In genomic region chr1:110620250-110620615, GRCh38 we compare ENCODE assay signal across 13 cellular contexts. TPM values are rescaled to one million over a fixed set of nuclear protein-coding genes. Genes with fewer than 3 reads are reported as not detected.
A peak's percentile ranks its signal among the peaks of the same experiment; 100 is the strongest.
DNase-seq lines count a peak whose midpoint lies in the region; ATAC-seq and TF ChIP-seq lines count a peak whose summit lies in the region.
"Had no signal": no experiment of that assay in that cellular context is flagged by ENCODE, and none has a peak within 500 bp of the region (broad histone marks: within the 10 kb centered on the region; RNA-seq: fewer than 3 reads in every experiment).

No MANE protein-coding gene starts in this region.

- in situ Hi-C loops in transverse colon (cut with MboI; ENCODE audit: low pct_ligation_motif_present in 1 of 4, low pct_unique_long_range_greater_than_20kb in 1 of 4, low sequenced_read_pairs in 3 of 4) = loop anchor here in 2 of 4 donors (5.0 to 10.0 kb wide), 2 partner anchors 145 to 147 kb away; no protein-coding TSS in a partner anchor

- no peak overlapping the region for H3K4me3 ChIP-seq in right atrium auricular region
- H3K4me3 ChIP-seq in Peyer's patch = no peak overlapping the region
- no peak overlapping the region for H3K4me3 ChIP-seq in dorsolateral prefrontal cortex
- H3K4me3 ChIP-seq in transverse colon = no peak overlapping the region
- H3K4me3 ChIP-seq: sigmoid colon had no signal

- no peaks in the 10 kb centered on the region for H3K27me3 ChIP-seq in right atrium auricular region
- H3K27me3 ChIP-seq in Peyer's patch = no peaks in the 10 kb centered on the region
- peaks cover 0 to 8% (median 0%) of the 10 kb centered on the region in 45 donors for H3K27me3 ChIP-seq in dorsolateral prefrontal cortex
- peaks cover 32% of the 10 kb centered on the region for H3K27me3 ChIP-seq in transverse colon

- DNase-seq in left cardiac atrium (no peak), right atrium auricular region (ENCODE audit: low spot score) (no peak), Peyer's patch (peak in 1 of 3 donors; percentile 16), dorsolateral prefrontal cortex (no peak), transverse colon (peak; percentile 42), iPS-NIHi7 (ENCODE audit: extremely low spot score) (no peak), DMS79 (lab: John Stamatoyannopoulos, UW) (no peak)
- DNase-seq: NCI-H526, sigmoid colon had no signal

- H3K4me1 ChIP-seq in right atrium auricular region (peaks cover 0 to 18% of the 10 kb centered on the region in 2 donors), Peyer's patch (peaks cover 3 to 10% (median 5%) of the 10 kb centered on the region in 4 donors), transverse colon (peaks cover 0 to 12% (median 6%) of the 10 kb centered on the region in 4 donors)

- TF ChIP-seq CTCF in right atrium auricular region (IDR thresholded peaks at IDR 0.05) (no peak), Peyer's patch (IDR thresholded peaks at IDR 0.05) (no peak), dorsolateral prefrontal cortex (IDR thresholded peaks at IDR 0.05 in 54 of 56, conservative IDR thresholded peaks at IDR 0.05 in 2 of 56; ENCODE audit: low read depth in 1 of 56, partially characterized antibody in 56 of 56) (no peak), transverse colon (IDR thresholded peaks at IDR 0.05) (no peak)

- no peak for TF ChIP-seq EP300 in transverse colon (IDR thresholded peaks at IDR 0.05; ENCODE audit: low read depth)

- H3K27ac ChIP-seq in right atrium auricular region = no peak overlapping the region
- H3K27ac ChIP-seq in Peyer's patch = peak overlapping the region in 3 of 4 donors; percentile 71 to 84 (median 81)
- peak overlapping the region in 40 of 59 donors; percentile 8 to 76 (median 48) for H3K27ac ChIP-seq in dorsolateral prefrontal cortex
- H3K27ac ChIP-seq in transverse colon = peak overlapping the region in 2 of 4 donors; percentile 28 to 62
- H3K27ac ChIP-seq: C4-2B, esophagus muscularis mucosa, sigmoid colon had no signal

- intact Hi-C loops in left cardiac atrium (cut with DNase I) = no loop called here
- intact Hi-C loops in dorsolateral prefrontal cortex (cut with DNase I) = no loop called here
- intact Hi-C loops in transverse colon (cut with DNase I; ENCODE audit: low total_unique reads) = no loop called here

- peaks cover 0 to 5% of the 10 kb centered on the region in 2 donors for H3K9me3 ChIP-seq in right atrium auricular region
- H3K9me3 ChIP-seq in Peyer's patch = no peaks in the 10 kb centered on the region
- H3K9me3 ChIP-seq in transverse colon = no peaks in the 10 kb centered on the region
- H3K9me3 ChIP-seq: sigmoid colon had no signal

- ATAC-seq in left cardiac atrium (peak; percentile 6 to 8), HG03045 (IDR thresholded peaks at IDR 0.05; ENCODE audit: unreplicated experiment) (no peak)

- 44% methylated on average over 8 of the region's 8 CpGs; no CpG with 5 or more reads in 1 of the 2 donors for WGBS in transverse colon (ENCODE audit: low coverage in 1 of 2), 2 donors

- TF ChIP-seq POLR2A in Peyer's patch (IDR thresholded peaks at IDR 0.05) (no peak), transverse colon (IDR thresholded peaks at IDR 0.05) (no peak)

- H3K36me3 ChIP-seq in right atrium auricular region = no peaks in the 10 kb centered on the region
- H3K36me3 ChIP-seq in Peyer's patch = no peaks in the 10 kb centered on the region
- H3K36me3 ChIP-seq in transverse colon = no peaks in the 10 kb centered on the region
- H3K36me3 ChIP-seq: esophagus muscularis mucosa, sigmoid colon had no signal

RNA-seq across cellular contexts. Expression of gene KCNA2, which starts 14.1 kb away (rescaled TPM):
- total RNA-seq in left cardiac atrium (1 to 10 TPM in 1 of 2 donors, under 1 TPM in 1; 0.60 to 1.8 TPM), right atrium auricular region (under 1 TPM; 0.28 to 0.78 TPM), Peyer's patch (under 1 TPM in 2 of 4 donors, not detected in 2; 0.38 to 0.40 TPM), dorsolateral prefrontal cortex (100 to 1,000 TPM in 119 of 120 experiments, 10 to 100 TPM in 1; 66.5 to 334 (median 205) TPM), transverse colon (1 to 10 TPM in 1 of 4 donors, under 1 TPM in 2, not detected in 1; 0.40 to 1.7 (median 0.68) TPM)
- total RNA-seq: bronchial epithelial cell had no signal

RNA-seq across cellular contexts. Expression of gene KCNA3, which starts 54.5 kb away (rescaled TPM):
- total RNA-seq in left cardiac atrium (1 to 10 TPM; 2.0 to 2.7 TPM), right atrium auricular region (1 to 10 TPM; 1.5 to 1.9 TPM), Peyer's patch (10 to 100 TPM in 1 of 4 donors, 1 to 10 TPM in 3; 2.2 to 21.5 (median 2.9) TPM), dorsolateral prefrontal cortex (10 to 100 TPM in 112 of 120 experiments, 1 to 10 TPM in 8; 4.9 to 30.7 (median 16.4) TPM), transverse colon (10 to 100 TPM in 3 of 4 donors, 1 to 10 TPM in 1; 2.9 to 22.4 (median 10.9) TPM)
- total RNA-seq: bronchial epithelial cell had no signal

Comparison
In these comparisons a context has a peak if more than half of its experiments do, and no peak if none do; other contexts are left out.
1. H3K27ac ChIP-seq: peak in Peyer's patch (3 of 4) and dorsolateral prefrontal cortex (40 of 59); none in right atrium auricular region (0 of 2).
2. RNA of gene KCNA2, which starts 14.1 kb away (total RNA-seq): 66.5 to 334 TPM in dorsolateral prefrontal cortex; 0.60 to 1.8 TPM in left cardiac atrium, 0.28 to 0.78 TPM in right atrium auricular region, 0.40 to 1.7 TPM in transverse colon and 0.38 to 0.40 TPM in Peyer's patch; every median in the first group is over 10 times any median in the second.